19 cellular contexts compared by ENCODE assay signal in the genomic region with DNA sequence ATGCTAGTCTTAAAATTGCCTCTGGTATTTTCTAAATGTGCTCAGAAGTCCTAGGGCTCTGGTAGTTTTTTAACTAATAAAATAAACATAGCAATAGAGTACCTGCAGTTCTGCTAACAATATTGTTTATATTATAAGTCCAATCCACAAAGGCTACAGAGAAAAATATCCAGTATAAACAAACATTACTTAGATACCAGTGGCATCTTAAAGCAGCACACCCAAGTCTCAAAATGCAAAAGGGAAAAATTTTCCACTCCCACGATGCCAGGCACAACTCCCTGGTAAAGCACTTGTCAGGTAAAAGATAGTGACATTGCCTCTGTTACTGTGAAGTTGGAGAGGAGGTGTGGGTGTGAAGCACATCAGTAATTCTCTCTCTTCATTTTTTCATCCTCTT.
DNase-seq lines count a peak whose midpoint lies in the region; TF ChIP-seq lines count a peak whose summit lies in the region.
"Had no signal": no experiment of that assay in that cellular context is flagged by ENCODE, and none has a peak within 500 bp of the region (broad histone marks: within the 10 kb centered on the region; RNA-seq: fewer than 3 reads in every experiment).

No MANE protein-coding gene starts in this region.

- peaks cover 10% of the 10 kb centered on the region for H3K36me3 Mint-ChIP-seq in mesothelial cell of epicardium
- H3K36me3 Mint-ChIP-seq: memory B cell, T-cell had no signal

- peaks cover 46% of the 10 kb centered on the region for H3K4me1 Mint-ChIP-seq in mesothelial cell of epicardium
- H3K4me1 Mint-ChIP-seq: memory B cell, T-cell had no signal

- no peak for TF ChIP-seq CTCF in mesothelial cell of epicardium (IDR thresholded peaks at IDR 0.05; ENCODE audit: unreplicated experiment)

- no peak overlapping the region for H3K4me3 Mint-ChIP-seq in mesothelial cell of epicardium
- H3K4me3 Mint-ChIP-seq: B cell; memory B cell; stimulated activated naive B cell treated with anti-CD40 and anti-IgM and Interleukin-4, amounts not matched to agents 10 μg/mL and 1 μg/mL and 100 μg/mL, for 72 hours; T-cell; WTC11 had no signal

- DNase-seq in M059J (ENCODE audit: low read depth) (peak; percentile 65), epithelial cell of prostate (ENCODE audit: low read depth, low spot score) (no peak), mesothelial cell of epicardium (ENCODE audit: low spot score in 2 of 2, unreplicated experiment in 2 of 2) (no peak), NOMO-1 treated with DMSO at 0.1 percent for 48 hours (lab: John Stamatoyannopoulos, UW; ENCODE audit: unreplicated experiment) (no peak), NCI-H524 (lab: John Stamatoyannopoulos, UW) (no peak), NCI-H2196 treated with DMSO at 0.1 percent for 48 hours (lab: John Stamatoyannopoulos, UW; ENCODE audit: unreplicated experiment) (no peak), NCI-H524 treated with DMSO at 0.1 percent for 48 hours (lab: John Stamatoyannopoulos, UW) (no peak)
- DNase-seq: activated CD8-positive, alpha-beta memory T cell treated with anti-CD3 and anti-CD28 coated beads for 24 hours; DMS 273 treated with DMSO at 0.1 percent for 48 hours; MV-4-11; NCI-H2029 treated with DMSO at 0.1 percent for 48 hours; RPMI8226; small intestine; stimulated activated naive B cell treated with anti-CD40 and anti-IgM and Interleukin-4, amounts not matched to agents 10 μg/mL and 1 μg/mL and 100 μg/mL, for 72 hours; T-cell had no signal

- H3K27ac ChIP-seq in epithelial cell of prostate (peak overlapping the region; percentile 92), temporal lobe (ENCODE audit: low read depth, low read length) (peak overlapping the region; percentile 13)

- H3K27me3 Mint-ChIP-seq in mesothelial cell of epicardium (ENCODE audit: low read depth): no peaks in the 10 kb centered on the region

- peak overlapping the region; percentile 54 for H3K27ac Mint-ChIP-seq in mesothelial cell of epicardium
- H3K27ac Mint-ChIP-seq: B cell; memory B cell; stimulated activated naive B cell treated with anti-CD40 and anti-IgM and Interleukin-4, amounts not matched to agents 10 μg/mL and 1 μg/mL and 100 μg/mL, for 72 hours; T-cell; WTC11 had no signal

- H3K9me3 Mint-ChIP-seq in mesothelial cell of epicardium: no peaks in the 10 kb centered on the region
- H3K9me3 Mint-ChIP-seq: T-cell, WTC11 had no signal
